In genomic region chr9:5593904-5594303, GRCh38 we compare ENCODE assay signal across 14 cellular contexts. TPM values are rescaled to one million over a fixed set of nuclear protein-coding genes. Genes with fewer than 3 reads are reported as not detected.
DNase-seq lines count a peak whose midpoint lies in the region; ATAC-seq, FAIRE-seq and TF ChIP-seq lines count a peak whose summit lies in the region.
"Had no signal": no experiment of that assay in that cellular context is flagged by ENCODE, and none has a peak within 500 bp of the region (broad histone marks: within the 10 kb centered on the region; RNA-seq: fewer than 3 reads in every experiment).

No MANE protein-coding gene starts in this region.

- no peaks in the 10 kb centered on the region for H3K79me2 ChIP-seq in OCI-LY3 (ENCODE audit: low read length)

- H4K20me1 ChIP-seq in OCI-LY3 (ENCODE audit: insufficient read depth, low read length), result no peaks in the 10 kb centered on the region

- TF ChIP-seq CTCF in GM20000 (IDR thresholded peaks at IDR 0.05; ENCODE audit: extremely low read depth, missing control alignments) (no peak), OCI-LY3 (IDR thresholded peaks at IDR 0.05; ENCODE audit: low read depth, low read length) (no peak)
- no peak for TF ChIP-seq CTCF in activated CD8-positive, alpha-beta T cell treated with anti-CD3 and anti-CD28 coated beads for 36 hours (IDR thresholded peaks at IDR 0.05)

- H3K9me3 Mint-ChIP-seq in natural killer cell treated with Interleukin-12 subunit alpha and Interleukin-12 subunit beta and Interleukin-15 and Interleukin-18, amount 100 ng/mL, for 72 hours, result no peaks in the 10 kb centered on the region
- H3K9me3 Mint-ChIP-seq in activated CD8-positive, alpha-beta T cell treated with anti-CD3 and anti-CD28 coated beads for 36 hours, result no peaks in the 10 kb centered on the region
- H3K9me3 Mint-ChIP-seq: GM23338 had no signal

- peak overlapping the region in 1 of 2 donors; percentile 58 for H3K27ac Mint-ChIP-seq in natural killer cell treated with Interleukin-12 subunit alpha and Interleukin-12 subunit beta and Interleukin-15 and Interleukin-18, amount 100 ng/mL, for 72 hours
- no peak overlapping the region for H3K27ac Mint-ChIP-seq in activated CD8-positive, alpha-beta T cell treated with anti-CD3 and anti-CD28 coated beads for 36 hours
- H3K27ac Mint-ChIP-seq: GM23338 had no signal

- FAIRE-seq in urothelium cell line (lab: Jason Lieb, UNC), result no peak

- H2AFZ ChIP-seq in OCI-LY3 (ENCODE audit: low read depth, low read length), result no peak overlapping the region
- H2AFZ ChIP-seq: GM23338 had no signal

- ATAC-seq in GM18498 (IDR thresholded peaks at IDR 0.05; ENCODE audit: unreplicated experiment) (peak; percentile 65), HG03060 (IDR thresholded peaks at IDR 0.05; ENCODE audit: low read depth, unreplicated experiment) (peak; percentile 39)
- ATAC-seq in natural killer cell treated with Interleukin-12 subunit alpha and Interleukin-12 subunit beta and Interleukin-15 and Interleukin-18, amount 100 ng/mL, for 72 hours, result no peak
- no peak for ATAC-seq in activated CD8-positive, alpha-beta T cell treated with anti-CD3 and anti-CD28 coated beads for 36 hours
- ATAC-seq: GM23338 had no signal

- peaks cover 74% of the 10 kb centered on the region for H3K4me1 ChIP-seq in OCI-LY3 (ENCODE audit: low read length)
- H3K4me1 ChIP-seq: sigmoid colon had no signal

- intact Hi-C loops in activated CD8-positive, alpha-beta T cell treated with anti-CD3 and anti-CD28 coated beads for 36 hours (cut with micrococcal nuclease), result loop anchor here (10.0 kb wide), 1 partner anchor 829 kb away; no protein-coding TSS in a partner anchor

- no peaks in the 10 kb centered on the region for H3K36me3 ChIP-seq in OCI-LY3 (replicated peaks; ENCODE audit: low read depth, low read length)
- H3K36me3 ChIP-seq: brain microvascular endothelial cell, sigmoid colon had no signal

- H3K4me1 Mint-ChIP-seq in natural killer cell treated with Interleukin-12 subunit alpha and Interleukin-12 subunit beta and Interleukin-15 and Interleukin-18, amount 100 ng/mL, for 72 hours (ENCODE audit: low read depth in 2 of 2), result peaks cover 12 to 28% of the 10 kb centered on the region in 2 donors
- H3K4me1 Mint-ChIP-seq in activated CD8-positive, alpha-beta T cell treated with anti-CD3 and anti-CD28 coated beads for 36 hours (ENCODE audit: low read depth), result peaks cover 26% of the 10 kb centered on the region

- CTCF ChIA-PET in activated CD8-positive, alpha-beta T cell treated with anti-CD3 and anti-CD28 coated beads for 36 hours (lab: Charles Lee), result interaction anchor here (1.9 kb wide), 1 partner anchor 408 kb away, joined by 8 read pairs; the partner anchor contains the start of gene INSL6

- DNase-seq in GM20000 (ENCODE audit: low spot score) (peak; percentile 58), NCI-H1048 (lab: John Stamatoyannopoulos, UW) (no peak), urothelium cell line (ENCODE audit: low spot score) (no peak)
- DNase-seq in natural killer cell treated with Interleukin-12 subunit alpha and Interleukin-12 subunit beta and Interleukin-15 and Interleukin-18, amount 100 ng/mL, for 72 hours (ENCODE audit: low spot score), result no peak
- no peak for DNase-seq in activated CD8-positive, alpha-beta T cell treated with anti-CD3 and anti-CD28 coated beads for 36 hours
- DNase-seq: brain microvascular endothelial cell, NCI-H146, SHP77 treated with DMSO at 0.1 percent for 48 hours, sigmoid colon had no signal

- no peaks in the 10 kb centered on the region for H3K9me3 ChIP-seq in OCI-LY3 (ENCODE audit: insufficient read depth, low read length)
- H3K9me3 ChIP-seq: sigmoid colon had no signal

- POLR2A ChIA-PET in activated CD8-positive, alpha-beta T cell treated with anti-CD3 and anti-CD28 coated beads for 36 hours (lab: Charles Lee), result no interaction called here

- no peak overlapping the region for H3K4me3 Mint-ChIP-seq in natural killer cell treated with Interleukin-12 subunit alpha and Interleukin-12 subunit beta and Interleukin-15 and Interleukin-18, amount 100 ng/mL, for 72 hours
- no peak overlapping the region for H3K4me3 Mint-ChIP-seq in activated CD8-positive, alpha-beta T cell treated with anti-CD3 and anti-CD28 coated beads for 36 hours
- H3K4me3 Mint-ChIP-seq: GM23338 had no signal

- no peaks in the 10 kb centered on the region for H3K36me3 Mint-ChIP-seq in natural killer cell treated with Interleukin-12 subunit alpha and Interleukin-12 subunit beta and Interleukin-15 and Interleukin-18, amount 100 ng/mL, for 72 hours
- no peaks in the 10 kb centered on the region for H3K36me3 Mint-ChIP-seq in activated CD8-positive, alpha-beta T cell treated with anti-CD3 and anti-CD28 coated beads for 36 hours (ENCODE audit: low read depth)

- H3K9ac ChIP-seq in OCI-LY3 (ENCODE audit: low read length), result no peak overlapping the region

- H3K4me3 ChIP-seq in OCI-LY3 (ENCODE audit: low read length), result peak overlapping the region; percentile 32
- H3K4me3 ChIP-seq: GM23338, lung, sigmoid colon had no signal

- peaks cover 0 to 5% of the 10 kb centered on the region in 2 donors for H3K27me3 Mint-ChIP-seq in natural killer cell treated with Interleukin-12 subunit alpha and Interleukin-12 subunit beta and Interleukin-15 and Interleukin-18, amount 100 ng/mL, for 72 hours
- H3K27me3 Mint-ChIP-seq in activated CD8-positive, alpha-beta T cell treated with anti-CD3 and anti-CD28 coated beads for 36 hours, result no peaks in the 10 kb centered on the region

- H3K27ac ChIP-seq in OCI-LY3 (ENCODE audit: low read length), result peak overlapping the region; percentile 54
- H3K27ac ChIP-seq: brain microvascular endothelial cell, sigmoid colon had no signal

- peaks cover 6% of the 10 kb centered on the region for H3K27me3 ChIP-seq in OCI-LY3 (ENCODE audit: low read depth, low read length)
- H3K27me3 ChIP-seq: brain microvascular endothelial cell, sigmoid colon had no signal

- H3K4me2 ChIP-seq in OCI-LY3 (ENCODE audit: low read length), result peak overlapping the region; percentile 72
- H3K4me2 ChIP-seq: GM23338 had no signal

RNA-seq across cellular contexts. Expression of gene RIC1, which starts 35.0 kb away (rescaled TPM):
- total RNA-seq in natural killer cell treated with Interleukin-12 subunit alpha and Interleukin-12 subunit beta and Interleukin-15 and Interleukin-18, amount 100 ng/mL, for 72 hours, result 10 to 100 TPM; 25.4 to 36.1 TPM
- 10 to 100 TPM; 14.4 to 14.6 TPM for total RNA-seq in activated CD8-positive, alpha-beta T cell treated with anti-CD3 and anti-CD28 coated beads for 36 hours

Comparison
In these comparisons a context has a peak if more than half of its experiments do, and no peak if none do; other contexts are left out.
1. ATAC-seq: peak in GM18498 (single experiment) and HG03060 (single experiment); none in natural killer cell treated with Interleukin-12 subunit alpha and Interleukin-12 subunit beta and Interleukin-15 and Interleukin-18, amount 100 ng/mL, for 72 hours (0 of 2) and activated CD8-positive, alpha-beta T cell treated with anti-CD3 and anti-CD28 coated beads for 36 hours (single experiment).